ENCODE assay signal across 21 cellular contexts in genomic region chr16:17386229-17386628, GRCh38.
"Had no signal": no experiment of that assay in that cellular context is flagged by ENCODE, and none has a peak within 500 bp of the region (broad histone marks: within the 10 kb centered on the region; RNA-seq: fewer than 3 reads in every experiment).

No MANE protein-coding gene starts in this region.

- H3K27me3 Mint-ChIP-seq: effector memory CD8-positive, alpha-beta T cell; T-cell had no signal

- H3K9me3 Mint-ChIP-seq: activated naive CD4-positive, alpha-beta T cell treated with anti-CD3 and anti-CD28 coated beads, Interleukin-2, amount 50 U/mL, for 72 hours; activated T-cell treated with anti-CD3 and anti-CD28 coated beads, Interleukin-2, amount 50 U/mL, for 72 hours; effector memory CD8-positive, alpha-beta T cell; natural killer cell; T-cell had no signal

- H3K4me3 Mint-ChIP-seq: activated T-cell treated with anti-CD3 and anti-CD28 coated beads, Interleukin-2, amount 50 U/mL, for 72 hours; effector memory CD8-positive, alpha-beta T cell; natural killer cell; T-cell had no signal

- H3K27ac Mint-ChIP-seq: activated naive CD4-positive, alpha-beta T cell treated with anti-CD3 and anti-CD28 coated beads, Interleukin-2, amount 50 U/mL, for 72 hours; activated T-cell treated with anti-CD3 and anti-CD28 coated beads, Interleukin-2, amount 50 U/mL, for 72 hours; T-cell had no signal

- H3K4me1 ChIP-seq: uterus had no signal

- H3K27me3 ChIP-seq: adrenal gland, transverse colon, uterus had no signal

- H3K9me3 ChIP-seq: adrenal gland, transverse colon, uterus had no signal

- H3K36me3 ChIP-seq: adrenal gland, transverse colon, uterus had no signal

- DNase-seq: activated CD4-positive, alpha-beta T cell treated with anti-CD3 and anti-CD28 coated beads, Interleukin-2, amount 50 U/mL, for 1 hour; activated CD4-positive, CD25-positive, alpha-beta regulatory T cell treated with anti-CD3 and anti-CD28 coated beads, Interleukin-2, amount 50 U/mL, for 72 hours; activated gamma-delta T cell treated with Interleukin-2 at 50 U/mL for 16 hours; activated T-cell treated with anti-CD3 and anti-CD28 coated beads, Interleukin-2, amount 50 U/mL, for 72 hours; adrenal gland; effector memory CD8-positive, alpha-beta T cell; foreskin fibroblast; hippocampal formation; kidney; natural killer cell; nucleus accumbens; posterior cingulate gyrus; retina; stimulated activated naive CD8-positive, alpha-beta T cell treated with anti-CD3 and anti-CD28 coated beads, Interleukin-15, Interleukin-2, amounts not matched to agents 100 U/mL and 50 U/mL, for 24 hours; T-cell; T-helper 9 cell; transverse colon; uterus had no signal

- H3K27ac ChIP-seq: adrenal gland, skin epidermis, uterus had no signal

- H3K36me3 Mint-ChIP-seq: activated naive CD4-positive, alpha-beta T cell treated with anti-CD3 and anti-CD28 coated beads, Interleukin-2, amount 50 U/mL, for 72 hours; natural killer cell had no signal

- H3K4me3 ChIP-seq: adrenal gland, lung, skin epidermis, transverse colon, uterus had no signal
